8 cellular contexts compared by ENCODE assay signal in the genomic region with DNA sequence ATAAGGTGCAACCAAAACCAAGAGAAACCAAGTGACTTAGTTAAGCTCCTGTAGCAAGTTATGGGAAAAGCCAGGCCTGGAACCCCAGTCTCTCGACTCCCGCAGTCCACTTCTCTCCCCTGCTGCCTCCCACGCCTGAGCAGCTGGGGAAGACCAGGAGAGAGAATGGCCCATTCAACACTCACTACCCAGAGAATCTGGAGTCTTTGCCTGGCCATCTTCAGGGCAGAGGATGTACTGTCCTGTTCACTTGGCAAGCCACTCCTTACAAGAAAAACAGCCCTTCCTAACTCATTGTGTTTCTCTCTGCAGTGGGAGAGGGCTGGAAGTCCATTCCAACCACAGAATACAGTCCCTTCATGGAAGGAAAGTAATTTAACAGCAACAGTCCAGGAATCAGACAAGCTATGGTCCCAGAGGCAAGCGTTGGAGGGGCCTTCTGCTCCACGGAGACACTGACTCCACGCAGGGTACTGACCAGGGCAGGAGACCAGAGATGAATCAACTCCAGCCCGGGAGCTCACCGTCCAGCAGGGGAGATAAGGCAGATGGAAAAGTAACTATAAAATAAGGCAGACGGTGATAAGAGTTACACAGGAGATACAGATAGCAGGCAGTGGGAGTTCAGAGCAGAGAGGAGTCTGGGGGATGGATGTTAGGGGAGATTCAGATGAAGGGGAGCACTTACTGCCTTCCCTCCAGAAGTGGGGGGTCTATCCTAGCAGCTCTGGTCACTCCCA. TPM values are rescaled to one million over a fixed set of nuclear protein-coding genes. Genes with fewer than 3 reads are reported as not detected.
DNase-seq lines count a peak whose midpoint lies in the region; ATAC-seq and TF ChIP-seq lines count a peak whose summit lies in the region.

No MANE protein-coding gene starts in this region.

- H3K27ac ChIP-seq in A673 (ENCODE audit: low read depth, low read length, poor library complexity, severe bottlenecking) (no peak overlapping the region), OCI-LY3 (ENCODE audit: low read length) (no peak overlapping the region)

- H3K4me1 ChIP-seq in A673 (ENCODE audit: insufficient read depth, low read length, poor library complexity, severe bottlenecking) (peaks cover 12% of the 10 kb centered on the region), OCI-LY3 (ENCODE audit: low read length) (peaks cover 4% of the 10 kb centered on the region; the same call in 1 of the 2 replicates)

- H3K9me3 ChIP-seq in A673 (ENCODE audit: low read depth, low read length, poor library complexity, severe bottlenecking) (no peaks in the 10 kb centered on the region), OCI-LY3 (ENCODE audit: insufficient read depth, low read length) (no peaks in the 10 kb centered on the region)

- H3K4me3 Mint-ChIP-seq in naive B cell = peak overlapping the region; percentile 77 to 93 (median 87)

- no TSS peak for BruUV-seq in A673 (replicated peaks; lab: Mats Ljungman, UMichigan)

- peaks cover 33 to 49% (median 36%) of the 10 kb centered on the region in 3 donors for H3K4me1 Mint-ChIP-seq in naive B cell

- ATAC-seq in naive B cell (ENCODE audit: low read depth in 2 of 2) (no peak), HG02970 (IDR thresholded peaks at IDR 0.05; ENCODE audit: low FRiP score, unreplicated experiment) (no peak), GM21723 (IDR thresholded peaks at IDR 0.05; ENCODE audit: unreplicated experiment) (no peak), HG03520 (IDR thresholded peaks at IDR 0.05; ENCODE audit: unreplicated experiment) (no peak), GM19463 (IDR thresholded peaks at IDR 0.05; ENCODE audit: unreplicated experiment) (no peak)

- intact Hi-C loops in A673 (cut with micrococcal nuclease; ENCODE audit: unreplicated experiment) = no loop called here

- DNase-seq in A673 (ENCODE audit: low spot score) (no peak), dermis blood vessel endothelial cell (peak; percentile 34), naive B cell (no peak)

- H3K36me3 ChIP-seq in A673 (ENCODE audit: insufficient read depth, low read length, poor library complexity, severe bottlenecking) (peaks cover 1% of the 10 kb centered on the region), OCI-LY3 (replicated peaks; ENCODE audit: low read depth, low read length) (peaks cover under 1% of the 10 kb centered on the region)

- H3K9me3 Mint-ChIP-seq in naive B cell = no peaks in the 10 kb centered on the region

- CTCF ChIA-PET in A673 (lab: Charles Lee) = no interaction called here

- H4K20me1 ChIP-seq in OCI-LY3 (ENCODE audit: insufficient read depth, low read length) = no peaks in the 10 kb centered on the region

- H3K4me3 ChIP-seq in A673 (ENCODE audit: low read depth, low read length, poor library complexity, severe bottlenecking) (peak overlapping the region; percentile 70), OCI-LY3 (ENCODE audit: low read length) (no peak overlapping the region)

- TF ChIP-seq CTCF in A673 (conservative IDR thresholded peaks at IDR 0.05; ENCODE audit: low read depth, low read length) (no peak), OCI-LY3 (IDR thresholded peaks at IDR 0.05; ENCODE audit: low read depth, low read length) (no peak)

- POLR2A ChIA-PET in A673 (lab: Charles Lee; ENCODE audit: low non-redundant PET) = no interaction called here

- no peak overlapping the region for H3K9ac ChIP-seq in OCI-LY3 (ENCODE audit: low read length)

- no peaks in the 10 kb centered on the region for H3K36me3 Mint-ChIP-seq in naive B cell

- H3K27ac Mint-ChIP-seq in naive B cell = peak overlapping the region; percentile 74 to 87 (median 79)

- H3K4me2 ChIP-seq in OCI-LY3 (ENCODE audit: low read length) = peak overlapping the region; percentile 98; the same call in 1 of the 2 replicates

- H3K27me3 ChIP-seq in A673 (replicated peaks; ENCODE audit: insufficient read depth, low read depth, low read length, poor library complexity) (no peaks in the 10 kb centered on the region), OCI-LY3 (ENCODE audit: low read depth, low read length) (0 out of 2 replicates have a peak, but pooled peaks cover 5% of the 10 kb centered on the region)

- no peak overlapping the region for H2AFZ ChIP-seq in OCI-LY3 (ENCODE audit: low read depth, low read length)

- H3K79me2 ChIP-seq in OCI-LY3 (ENCODE audit: low read length) = no peaks in the 10 kb centered on the region

- no peaks in the 10 kb centered on the region for H3K27me3 Mint-ChIP-seq in naive B cell

RNA-seq across cellular contexts. Expression of a gene that starts 1.6 kb away (rescaled TPM):
- 6.4 and 8.9 TPM in 2 replicates for total RNA-seq in A673 (2021)
- total RNA-seq in dermis blood vessel endothelial cell = 8.8 and 12.1 TPM in 2 replicates
- 1 to 10 TPM in 3 of 6 donors, under 1 TPM in 3; 0.10 to 2.6 (median 0.96) TPM for polyA plus RNA-seq in naive B cell (ENCODE audit: low read depth in 6 of 6)
